Comparison of ENCODE assay signal across 8 cellular contexts in genomic region chr16:74107795-74108610, GRCh38.
DNase-seq lines count a peak whose midpoint lies in the region; ATAC-seq, FAIRE-seq and TF ChIP-seq lines count a peak whose summit lies in the region.

No MANE protein-coding gene starts in this region.

- H3K4me1 Mint-ChIP-seq in activated CD4-positive, alpha-beta T cell treated with anti-CD3 and anti-CD28 coated beads for 36 hours: peaks cover 4% of the 10 kb centered on the region

- no peaks in the 10 kb centered on the region for H3K36me3 Mint-ChIP-seq in activated CD4-positive, alpha-beta T cell treated with anti-CD3 and anti-CD28 coated beads for 36 hours (ENCODE audit: low read depth)

- POLR2A ChIA-PET in activated CD4-positive, alpha-beta T cell treated with anti-CD3 and anti-CD28 coated beads for 36 hours (lab: Charles Lee): no interaction called here

- peak overlapping the region; percentile 65 for H3K4me2 ChIP-seq in MM.1S (ENCODE audit: low read depth, low read length)

- no peaks in the 10 kb centered on the region for H3K9me3 Mint-ChIP-seq in activated CD4-positive, alpha-beta T cell treated with anti-CD3 and anti-CD28 coated beads for 36 hours (ENCODE audit: low read depth)

- H3K4me3 ChIP-seq in MM.1S (ENCODE audit: low read length): peak overlapping the region; percentile 60

- H3F3A ChIP-seq in MM.1S (ENCODE audit: insufficient read depth, low read length): no peaks in the 10 kb centered on the region

- FAIRE-seq in RCC 7860 (lab: Jason Lieb, UNC): no peak

- CTCF ChIA-PET in activated CD4-positive, alpha-beta T cell treated with anti-CD3 and anti-CD28 coated beads for 36 hours (lab: Charles Lee): interaction anchor here (0.6 to 1.0 kb wide), 5 partner anchors 14 to 106 kb away, joined by 3 to 5 read pairs (median 3); no protein-coding TSS in a partner anchor

- intact Hi-C loops in activated CD4-positive, alpha-beta T cell treated with anti-CD3 and anti-CD28 coated beads for 36 hours (cut with DNase I, micrococcal nuclease): no loop called here

- no peak overlapping the region for H3K27ac Mint-ChIP-seq in activated CD4-positive, alpha-beta T cell treated with anti-CD3 and anti-CD28 coated beads for 36 hours

- TF ChIP-seq CTCF in MM.1S (IDR thresholded peaks at IDR 0.05; ENCODE audit: low read length) (peak; percentile 63), foreskin keratinocyte (conservative IDR thresholded peaks at IDR 0.05) (peak; percentile 56)

- no peaks in the 10 kb centered on the region for H4K20me1 ChIP-seq in MM.1S (ENCODE audit: insufficient read depth, low read length)

- peak; percentile 20 for ATAC-seq in activated CD4-positive, alpha-beta T cell treated with anti-CD3 and anti-CD28 coated beads for 36 hours
- ATAC-seq in GM21576 (IDR thresholded peaks at IDR 0.05; ENCODE audit: unreplicated experiment): peak; percentile 67
- peak; percentile 61 for ATAC-seq in foreskin keratinocyte

- no peaks in the 10 kb centered on the region for H3K79me2 ChIP-seq in MM.1S (ENCODE audit: low read length)

- H2AFZ ChIP-seq in MM.1S (ENCODE audit: low read length): peak overlapping the region; percentile 85

- no peaks in the 10 kb centered on the region for H3K36me3 ChIP-seq in MM.1S (replicated peaks; ENCODE audit: insufficient read depth, low read length)

- no peaks in the 10 kb centered on the region for H3K9me2 ChIP-seq in MM.1S (replicated peaks; ENCODE audit: insufficient read depth, low read length)

- H3K4me1 ChIP-seq in MM.1S (ENCODE audit: low read length) (no peaks in the 10 kb centered on the region), foreskin keratinocyte (no peaks in the 10 kb centered on the region)

- peaks cover 2% of the 10 kb centered on the region for H3K27me3 Mint-ChIP-seq in activated CD4-positive, alpha-beta T cell treated with anti-CD3 and anti-CD28 coated beads for 36 hours

- DNase-seq in activated CD4-positive, alpha-beta T cell treated with anti-CD3 and anti-CD28 coated beads for 36 hours: peak; percentile 61
- DNase-seq in activated CD4-positive, alpha-beta T cell treated with anti-CD3 and anti-CD28 coated beads, Interleukin-2, amount 50 U/mL, for 4 hours: no peak
- DNase-seq in MM.1S (peak; percentile 49), foreskin keratinocyte (peak; percentile 28 to 46), RCC 7860 (ENCODE audit: low spot score) (no peak)
- peak; percentile 8 for DNase-seq in activated CD4-positive, alpha-beta T cell treated with anti-CD3 and anti-CD28 coated beads, Interleukin-2, amount 50 U/mL, for 1 hour
- peak; percentile 3 to 32 (median 19) for DNase-seq in stimulated activated CD4-positive, alpha-beta T cell treated with anti-CD3 and anti-CD28 coated beads, Interleukin-12 subunit alpha, Interleukin-12 subunit beta, amount 100 ng/mL, for 48 hours (ENCODE audit: low read depth in 2 of 3, low spot score in 1 of 3)

- H3K27me3 ChIP-seq in MM.1S (replicated peaks; ENCODE audit: insufficient read depth, low read length): no peaks in the 10 kb centered on the region
- no peaks in the 10 kb centered on the region for H3K27me3 ChIP-seq in foreskin keratinocyte

- H3K9me3 ChIP-seq in MM.1S (replicated peaks; ENCODE audit: insufficient read depth, low read length): no peaks in the 10 kb centered on the region

- H3K27ac ChIP-seq in MM.1S (ENCODE audit: low read length) (no peak overlapping the region), foreskin keratinocyte (no peak overlapping the region)

- H3K9ac ChIP-seq in MM.1S (ENCODE audit: low read length): no peak overlapping the region

- peak overlapping the region; percentile 15 for H3K4me3 Mint-ChIP-seq in activated CD4-positive, alpha-beta T cell treated with anti-CD3 and anti-CD28 coated beads for 36 hours

Comparison
In these comparisons a context has a peak if more than half of its experiments do, and no peak if none do; other contexts are left out.
1. DNase-seq: peak in activated CD4-positive, alpha-beta T cell treated with anti-CD3 and anti-CD28 coated beads for 36 hours (single experiment), MM.1S (single experiment), activated CD4-positive, alpha-beta T cell treated with anti-CD3 and anti-CD28 coated beads, Interleukin-2, amount 50 U/mL, for 1 hour (single experiment), foreskin keratinocyte (2 of 2) and stimulated activated CD4-positive, alpha-beta T cell treated with anti-CD3 and anti-CD28 coated beads, Interleukin-12 subunit alpha, Interleukin-12 subunit beta, amount 100 ng/mL, for 48 hours (3 of 3); none in activated CD4-positive, alpha-beta T cell treated with anti-CD3 and anti-CD28 coated beads, Interleukin-2, amount 50 U/mL, for 4 hours (0 of 2) and RCC 7860 (single experiment).
2. Peak in every context shown above with its lines, with median percentiles within 50 percentile points of each other: ATAC-seq.